Comparison of ENCODE assay signal across 2 cellular contexts in the genomic region with DNA sequence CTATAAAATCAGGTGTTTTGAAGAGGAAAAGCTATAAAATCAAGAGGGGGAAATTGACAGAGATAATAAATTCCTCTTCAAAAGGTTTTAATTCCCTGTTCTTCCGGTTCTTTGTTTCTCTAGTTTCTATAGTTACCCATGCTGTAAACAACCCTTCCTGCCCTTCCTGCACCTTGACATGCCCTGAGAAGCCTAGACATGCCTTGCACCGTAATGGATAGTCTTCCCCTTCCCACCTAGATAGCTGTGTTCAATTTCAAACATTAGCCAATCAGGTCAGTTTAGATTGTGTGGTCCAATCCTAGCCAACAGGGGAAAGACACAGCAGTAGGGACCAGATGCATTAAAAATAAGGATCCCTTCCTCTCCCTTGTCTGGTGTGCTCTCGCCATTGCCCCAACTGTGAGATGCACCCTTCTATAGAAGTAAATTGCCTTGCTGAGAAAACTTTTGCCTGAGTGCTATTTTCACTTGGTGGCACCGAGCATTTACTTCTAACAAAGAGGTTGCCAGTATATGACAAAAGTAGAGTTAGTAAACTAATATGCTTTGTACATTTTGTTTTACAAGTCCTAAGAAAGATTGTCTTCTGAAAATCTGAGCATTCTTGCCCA.
TF ChIP-seq lines count a peak whose summit lies in the region.

No MANE protein-coding gene starts in this region.

TF ChIP-seq in IMR-90, 13 proteins besides CTCF, POLR2A, EP300 and RAD21:
- TF ChIP-seq, protein P1, sequence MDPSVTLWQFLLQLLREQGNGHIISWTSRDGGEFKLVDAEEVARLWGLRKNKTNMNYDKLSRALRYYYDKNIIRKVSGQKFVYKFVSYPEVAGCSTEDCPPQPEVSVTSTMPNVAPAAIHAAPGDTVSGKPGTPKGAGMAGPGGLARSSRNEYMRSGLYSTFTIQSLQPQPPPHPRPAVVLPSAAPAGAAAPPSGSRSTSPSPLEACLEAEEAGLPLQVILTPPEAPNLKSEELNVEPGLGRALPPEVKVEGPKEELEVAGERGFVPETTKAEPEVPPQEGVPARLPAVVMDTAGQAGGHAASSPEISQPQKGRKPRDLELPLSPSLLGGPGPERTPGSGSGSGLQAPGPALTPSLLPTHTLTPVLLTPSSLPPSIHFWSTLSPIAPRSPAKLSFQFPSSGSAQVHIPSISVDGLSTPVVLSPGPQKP (IDR thresholded peaks at IDR 0.05; ENCODE audit: borderline replicate concordance, low read depth, low read length) = no peak
- TF ChIP-seq BHLHE40 (IDR thresholded peaks at IDR 0.05; ENCODE audit: low read depth, low read length) (no peak), FOS (IDR thresholded peaks at IDR 0.05; ENCODE audit: low read depth, low read length) (no peak), SMC3 (IDR thresholded peaks at IDR 0.05; ENCODE audit: low read depth, low read length) (no peak), CHD1 (IDR thresholded peaks at IDR 0.05; ENCODE audit: low read depth, low read length) (no peak), NFE2L2 (IDR thresholded peaks at IDR 0.05; ENCODE audit: low read depth, low read length) (no peak)

TF ChIP-seq in GM23338, 12 proteins besides CTCF, POLR2A, EP300 and RAD21:
- TF ChIP-seq ZNF331 (CRISPR knock-in tag; IDR thresholded peaks at IDR 0.05; ENCODE audit: low read depth) = no peak
- no peak for TF ChIP-seq EZH2phosphoT487 (IDR thresholded peaks at IDR 0.05; ENCODE audit: unreplicated experiment)
- TF ChIP-seq, protein P2, sequence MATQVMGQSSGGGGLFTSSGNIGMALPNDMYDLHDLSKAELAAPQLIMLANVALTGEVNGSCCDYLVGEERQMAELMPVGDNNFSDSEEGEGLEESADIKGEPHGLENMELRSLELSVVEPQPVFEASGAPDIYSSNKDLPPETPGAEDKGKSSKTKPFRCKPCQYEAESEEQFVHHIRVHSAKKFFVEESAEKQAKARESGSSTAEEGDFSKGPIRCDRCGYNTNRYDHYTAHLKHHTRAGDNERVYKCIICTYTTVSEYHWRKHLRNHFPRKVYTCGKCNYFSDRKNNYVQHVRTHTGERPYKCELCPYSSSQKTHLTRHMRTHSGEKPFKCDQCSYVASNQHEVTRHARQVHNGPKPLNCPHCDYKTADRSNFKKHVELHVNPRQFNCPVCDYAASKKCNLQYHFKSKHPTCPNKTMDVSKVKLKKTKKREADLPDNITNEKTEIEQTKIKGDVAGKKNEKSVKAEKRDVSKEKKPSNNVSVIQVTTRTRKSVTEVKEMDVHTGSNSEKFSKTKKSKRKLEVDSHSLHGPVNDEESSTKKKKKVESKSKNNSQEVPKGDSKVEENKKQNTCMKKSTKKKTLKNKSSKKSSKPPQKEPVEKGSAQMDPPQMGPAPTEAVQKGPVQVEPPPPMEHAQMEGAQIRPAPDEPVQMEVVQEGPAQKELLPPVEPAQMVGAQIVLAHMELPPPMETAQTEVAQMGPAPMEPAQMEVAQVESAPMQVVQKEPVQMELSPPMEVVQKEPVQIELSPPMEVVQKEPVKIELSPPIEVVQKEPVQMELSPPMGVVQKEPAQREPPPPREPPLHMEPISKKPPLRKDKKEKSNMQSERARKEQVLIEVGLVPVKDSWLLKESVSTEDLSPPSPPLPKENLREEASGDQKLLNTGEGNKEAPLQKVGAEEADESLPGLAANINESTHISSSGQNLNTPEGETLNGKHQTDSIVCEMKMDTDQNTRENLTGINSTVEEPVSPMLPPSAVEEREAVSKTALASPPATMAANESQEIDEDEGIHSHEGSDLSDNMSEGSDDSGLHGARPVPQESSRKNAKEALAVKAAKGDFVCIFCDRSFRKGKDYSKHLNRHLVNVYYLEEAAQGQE (IDR thresholded peaks at IDR 0.05; ENCODE audit: unreplicated experiment) = no peak
- TF ChIP-seq ZNF114 (CRISPR knock-in tag; IDR thresholded peaks at IDR 0.05) = no peak
- TF ChIP-seq NANOG (IDR thresholded peaks at IDR 0.05; ENCODE audit: borderline replicate concordance) = no peak
- TF ChIP-seq STAT1 (IDR thresholded peaks at IDR 0.05; ENCODE audit: unreplicated experiment) = no peak
- no peak for TF ChIP-seq CREB1 (CRISPR knock-in tag; IDR thresholded peaks at IDR 0.05; ENCODE audit: low read depth)
- TF ChIP-seq JUNB (IDR thresholded peaks at IDR 0.05; ENCODE audit: unreplicated experiment) = no peak
- TF ChIP-seq, protein P3, sequence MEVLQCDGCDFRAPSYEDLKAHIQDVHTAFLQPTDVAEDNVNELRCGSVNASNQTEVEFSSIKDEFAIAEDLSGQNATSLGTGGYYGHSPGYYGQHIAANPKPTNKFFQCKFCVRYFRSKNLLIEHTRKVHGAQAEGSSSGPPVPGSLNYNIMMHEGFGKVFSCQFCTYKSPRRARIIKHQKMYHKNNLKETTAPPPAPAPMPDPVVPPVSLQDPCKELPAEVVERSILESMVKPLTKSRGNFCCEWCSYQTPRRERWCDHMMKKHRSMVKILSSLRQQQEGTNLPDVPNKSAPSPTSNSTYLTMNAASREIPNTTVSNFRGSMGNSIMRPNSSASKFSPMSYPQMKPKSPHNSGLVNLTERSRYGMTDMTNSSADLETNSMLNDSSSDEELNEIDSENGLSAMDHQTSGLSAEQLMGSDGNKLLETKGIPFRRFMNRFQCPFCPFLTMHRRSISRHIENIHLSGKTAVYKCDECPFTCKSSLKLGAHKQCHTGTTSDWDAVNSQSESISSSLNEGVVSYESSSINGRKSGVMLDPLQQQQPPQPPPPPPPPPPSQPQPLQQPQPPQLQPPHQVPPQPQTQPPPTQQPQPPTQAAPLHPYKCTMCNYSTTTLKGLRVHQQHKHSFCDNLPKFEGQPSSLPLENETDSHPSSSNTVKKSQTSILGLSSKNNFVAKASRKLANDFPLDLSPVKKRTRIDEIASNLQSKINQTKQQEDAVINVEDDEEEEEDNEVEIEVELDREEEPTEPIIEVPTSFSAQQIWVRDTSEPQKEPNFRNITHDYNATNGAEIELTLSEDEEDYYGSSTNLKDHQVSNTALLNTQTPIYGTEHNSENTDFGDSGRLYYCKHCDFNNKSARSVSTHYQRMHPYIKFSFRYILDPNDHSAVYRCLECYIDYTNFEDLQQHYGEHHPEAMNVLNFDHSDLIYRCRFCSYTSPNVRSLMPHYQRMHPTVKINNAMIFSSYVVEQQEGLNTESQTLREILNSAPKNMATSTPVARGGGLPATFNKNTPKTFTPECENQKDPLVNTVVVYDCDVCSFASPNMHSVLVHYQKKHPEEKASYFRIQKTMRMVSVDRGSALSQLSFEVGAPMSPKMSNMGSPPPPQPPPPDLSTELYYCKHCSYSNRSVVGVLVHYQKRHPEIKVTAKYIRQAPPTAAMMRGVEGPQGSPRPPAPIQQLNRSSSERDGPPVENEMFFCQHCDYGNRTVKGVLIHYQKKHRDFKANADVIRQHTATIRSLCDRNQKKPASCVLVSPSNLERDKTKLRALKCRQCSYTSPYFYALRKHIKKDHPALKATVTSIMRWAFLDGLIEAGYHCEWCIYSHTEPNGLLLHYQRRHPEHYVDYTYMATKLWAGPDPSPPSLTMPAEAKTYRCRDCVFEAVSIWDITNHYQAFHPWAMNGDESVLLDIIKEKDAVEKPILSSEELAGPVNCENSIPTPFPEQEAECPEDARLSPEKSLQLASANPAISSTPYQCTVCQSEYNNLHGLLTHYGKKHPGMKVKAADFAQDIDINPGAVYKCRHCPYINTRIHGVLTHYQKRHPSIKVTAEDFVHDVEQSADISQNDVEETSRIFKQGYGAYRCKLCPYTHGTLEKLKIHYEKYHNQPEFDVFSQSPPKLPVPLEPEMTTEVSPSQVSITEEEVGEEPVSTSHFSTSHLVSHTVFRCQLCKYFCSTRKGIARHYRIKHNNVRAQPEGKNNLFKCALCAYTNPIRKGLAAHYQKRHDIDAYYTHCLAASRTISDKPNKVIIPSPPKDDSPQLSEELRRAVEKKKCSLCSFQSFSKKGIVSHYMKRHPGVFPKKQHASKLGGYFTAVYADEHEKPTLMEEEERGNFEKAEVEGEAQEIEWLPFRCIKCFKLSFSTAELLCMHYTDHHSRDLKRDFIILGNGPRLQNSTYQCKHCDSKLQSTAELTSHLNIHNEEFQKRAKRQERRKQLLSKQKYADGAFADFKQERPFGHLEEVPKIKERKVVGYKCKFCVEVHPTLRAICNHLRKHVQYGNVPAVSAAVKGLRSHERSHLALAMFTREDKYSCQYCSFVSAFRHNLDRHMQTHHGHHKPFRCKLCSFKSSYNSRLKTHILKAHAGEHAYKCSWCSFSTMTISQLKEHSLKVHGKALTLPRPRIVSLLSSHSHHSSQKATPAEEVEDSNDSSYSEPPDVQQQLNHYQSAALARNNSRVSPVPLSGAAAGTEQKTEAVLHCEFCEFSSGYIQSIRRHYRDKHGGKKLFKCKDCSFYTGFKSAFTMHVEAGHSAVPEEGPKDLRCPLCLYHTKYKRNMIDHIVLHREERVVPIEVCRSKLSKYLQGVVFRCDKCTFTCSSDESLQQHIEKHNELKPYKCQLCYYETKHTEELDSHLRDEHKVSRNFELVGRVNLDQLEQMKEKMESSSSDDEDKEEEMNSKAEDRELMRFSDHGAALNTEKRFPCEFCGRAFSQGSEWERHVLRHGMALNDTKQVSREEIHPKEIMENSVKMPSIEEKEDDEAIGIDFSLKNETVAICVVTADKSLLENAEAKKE (CRISPR knock-in tag; IDR thresholded peaks at IDR 0.05) = no peak
- TF ChIP-seq, protein P4, sequence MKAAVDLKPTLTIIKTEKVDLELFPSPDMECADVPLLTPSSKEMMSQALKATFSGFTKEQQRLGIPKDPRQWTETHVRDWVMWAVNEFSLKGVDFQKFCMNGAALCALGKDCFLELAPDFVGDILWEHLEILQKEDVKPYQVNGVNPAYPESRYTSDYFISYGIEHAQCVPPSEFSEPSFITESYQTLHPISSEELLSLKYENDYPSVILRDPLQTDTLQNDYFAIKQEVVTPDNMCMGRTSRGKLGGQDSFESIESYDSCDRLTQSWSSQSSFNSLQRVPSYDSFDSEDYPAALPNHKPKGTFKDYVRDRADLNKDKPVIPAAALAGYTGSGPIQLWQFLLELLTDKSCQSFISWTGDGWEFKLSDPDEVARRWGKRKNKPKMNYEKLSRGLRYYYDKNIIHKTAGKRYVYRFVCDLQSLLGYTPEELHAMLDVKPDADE (IDR thresholded peaks at IDR 0.05) = no peak
- TF ChIP-seq POLR2AphosphoS5 (IDR thresholded peaks at IDR 0.05; ENCODE audit: low read depth) = no peak
- TF ChIP-seq EZH2 (IDR thresholded peaks at IDR 0.05; ENCODE audit: low read depth, unreplicated experiment) = no peak
